ENCODE assay signal across 26 cellular contexts in the genomic region with DNA sequence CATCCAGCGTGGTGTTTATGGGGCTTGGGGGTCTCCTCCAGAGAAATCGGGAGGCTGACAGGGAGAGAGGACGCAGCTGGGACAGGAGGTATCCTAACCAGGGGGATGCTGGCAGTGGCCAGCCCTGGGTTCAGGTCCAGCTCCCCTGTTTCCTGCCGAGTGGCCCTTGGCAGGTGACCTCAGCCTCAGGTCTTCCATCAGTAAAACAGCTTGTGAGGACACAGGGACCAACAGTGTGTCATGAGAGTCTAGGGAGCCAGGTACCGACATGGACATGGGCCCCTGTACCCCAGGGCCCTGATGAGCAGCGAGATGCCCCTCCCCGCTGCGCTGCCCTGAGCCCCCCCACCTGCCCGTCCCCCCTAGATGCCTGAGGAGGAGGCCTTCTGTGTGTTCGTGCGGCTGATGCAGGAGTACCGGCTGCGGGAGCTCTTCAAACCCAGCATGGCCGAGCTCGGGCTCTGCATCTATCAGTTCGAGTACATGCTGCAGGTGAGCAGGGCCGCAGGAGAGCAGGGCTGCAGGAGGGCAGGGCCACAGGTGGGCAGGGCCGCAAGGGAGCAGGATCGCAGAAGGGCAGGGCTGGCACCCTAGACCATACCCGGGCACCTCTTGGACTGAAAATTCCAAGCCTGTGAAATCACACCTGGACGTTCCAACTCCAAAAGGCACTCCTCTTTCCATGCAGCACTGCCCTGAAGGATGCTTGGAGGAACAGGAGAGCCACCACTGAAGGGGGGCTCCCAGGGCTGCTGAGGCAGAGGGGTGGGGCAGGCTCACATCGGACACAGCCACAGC. TPM values are rescaled to one million over a fixed set of nuclear protein-coding genes. Genes with fewer than 3 reads are reported as not detected.
DNase-seq lines count a peak whose midpoint lies in the region; ATAC-seq lines count a peak whose summit lies in the region.
"Had no signal": no experiment of that assay in that cellular context is flagged by ENCODE, and none has a peak within 500 bp of the region (broad histone marks: within the 10 kb centered on the region; RNA-seq: fewer than 3 reads in every experiment).

No MANE protein-coding gene starts in this region.

- DNase-seq in HPDE6-E6E7 (ENCODE audit: extremely low spot score) (peak; percentile 49), kidney tubule cell (ENCODE audit: low spot score) (peak; percentile 14), NCI-H1092 (lab: John Stamatoyannopoulos, UW) (no peak)
- DNase-seq: ACHN; activated CD4-positive, alpha-beta T cell treated with anti-CD3 and anti-CD28 coated beads, Interleukin-2, amount 10 ng/mL, durations not matched to agents 24 days and 14 days; cortex of kidney; erythroblast; Karpas-422; NCI-H1436; NCI-H446; NCI-H774; stimulated activated naive B cell treated with anti-CD40 and anti-IgM and Interleukin-4, amounts not matched to agents 10 μg/mL and 1 μg/mL and 100 μg/mL, for 72 hours; T1000 had no signal

- ATAC-seq in GM19467 (IDR thresholded peaks at IDR 0.05; ENCODE audit: unreplicated experiment) (no peak), GM21737 (IDR thresholded peaks at IDR 0.05; ENCODE audit: unreplicated experiment) (no peak)
- ATAC-seq: activated naive CD4-positive, alpha-beta T cell treated with anti-CD3 and anti-CD28 coated beads, Interleukin-2, amount 50 U/mL, for 72 hours; GM12878; HCT116; stimulated activated naive B cell treated with anti-CD40 and anti-IgM and Interleukin-4, amounts not matched to agents 10 μg/mL and 1 μg/mL and 100 μg/mL, for 72 hours had no signal

- H3K27ac ChIP-seq in angular gyrus (ENCODE audit: low read depth, low read length) (peak overlapping the region; percentile 98), temporal lobe (ENCODE audit: low read depth, low read length) (peak overlapping the region; percentile 99)
- H3K27ac ChIP-seq: parathyroid adenoma, SJSA1, skin epidermis, testis, VCaP had no signal

RNA-seq across cellular contexts. Expression of gene EVI5L, which starts 19.8 kb away (rescaled TPM):
- total RNA-seq in temporal lobe: 49.4 TPM

RNA-seq across cellular contexts. Expression of gene PRR36, which starts 24.4 kb away (rescaled TPM):
- 7.4 TPM for total RNA-seq in temporal lobe
- total RNA-seq: GM12878, SJSA1 had no signal

RNA-seq across cellular contexts. Expression of gene LRRC8E, which starts 38.5 kb away (rescaled TPM):
- under 0.01 TPM for total RNA-seq in temporal lobe
- total RNA-seq: activated CD4-positive, alpha-beta T cell treated with anti-CD3 and anti-CD28 coated beads, Interleukin-2, amount 10 ng/mL, durations not matched to agents 24 days and 14 days; activated CD8-positive, alpha-beta memory T cell treated with anti-CD3 and anti-CD28 coated beads for 36 hours; activated naive CD4-positive, alpha-beta T cell treated with anti-CD3 and anti-CD28 coated beads, Interleukin-2, amount 50 U/mL, for 72 hours; GM12878 had no signal

RNA-seq across cellular contexts. Expression of gene MAP2K7, which starts 53.8 kb away (rescaled TPM):
- 7.1 TPM for total RNA-seq in temporal lobe
